Comparison of ENCODE assay signal across 18 cellular contexts in the genomic region with DNA sequence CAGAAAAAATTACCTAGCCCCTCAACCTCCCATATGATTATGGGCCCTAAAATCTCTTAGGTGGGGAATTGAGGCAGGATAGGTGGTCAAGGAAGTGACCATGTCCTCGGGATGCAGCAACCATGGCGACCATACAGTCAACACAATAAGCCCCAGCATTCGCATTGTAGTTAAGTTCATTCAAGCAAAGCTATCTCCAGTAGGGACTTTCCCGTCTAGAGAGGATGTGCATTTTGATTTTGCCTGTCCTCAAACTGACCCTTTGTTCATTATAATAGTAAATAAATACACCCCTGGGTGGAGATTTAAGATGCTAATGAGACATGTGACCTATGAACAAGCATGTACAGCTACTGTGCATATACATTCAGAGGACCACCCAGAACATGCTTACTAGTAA.
A peak's percentile ranks its signal among the peaks of the same experiment; 100 is the strongest.
DNase-seq lines count a peak whose midpoint lies in the region; ATAC-seq, FAIRE-seq and TF ChIP-seq lines count a peak whose summit lies in the region.
"Had no signal": no experiment of that assay in that cellular context is flagged by ENCODE, and none has a peak within 500 bp of the region (broad histone marks: within the 10 kb centered on the region; RNA-seq: fewer than 3 reads in every experiment).

No MANE protein-coding gene starts in this region.

- peak overlapping the region; percentile 63 for H3K27ac ChIP-seq in SJSA1
- H3K27ac ChIP-seq: A549, BLaER1 had no signal

- no peaks in the 10 kb centered on the region for H3K9me3 ChIP-seq in SJSA1 (replicated peaks)
- H3K9me3 ChIP-seq: A549, BLaER1, Caco-2, HAP-1 had no signal

- no peak overlapping the region for H3K4me3 ChIP-seq in SJSA1
- H3K4me3 ChIP-seq: A549, BLaER1, HAP-1 had no signal

- TF ChIP-seq POLR2A in GM12892 (IDR thresholded peaks at IDR 0.05; ENCODE audit: low read depth, low read length), result no peak

- no peaks in the 10 kb centered on the region for H3K27me3 ChIP-seq in SJSA1 (replicated peaks)

- ATAC-seq in GM18858 (IDR thresholded peaks at IDR 0.05; ENCODE audit: unreplicated experiment), result peak; percentile 51
- ATAC-seq: A549 had no signal

- DNase-seq in SJSA1 (ENCODE audit: low read depth in 1 of 2, low spot score in 2 of 2), result peak in 1 of 2 experiments; percentile 41
- DNase-seq in kidney glomerular epithelial cell (lab: John Stamatoyannopoulos, UW), result peak; percentile 2
- DNase-seq in GM12892 (ENCODE audit: insufficient read length), result no peak
- no peak for DNase-seq in SKM-1 (lab: John Stamatoyannopoulos, UW; ENCODE audit: unreplicated experiment)
- DNase-seq in NCI-H1930 (lab: John Stamatoyannopoulos, UW), result no peak
- no peak for DNase-seq in AML-193 (lab: John Stamatoyannopoulos, UW)
- DNase-seq: Caco-2; CD8-positive, alpha-beta memory T cell; DMS53; EL; GOT3; IMR-90; KBM-7 had no signal

- H3K36me3 ChIP-seq in SJSA1, result no peaks in the 10 kb centered on the region
- H3K36me3 ChIP-seq: BLaER1, HAP-1 had no signal

- H3K4me1 ChIP-seq in SJSA1 (replicated peaks), result peaks cover 9% of the 10 kb centered on the region
- H3K4me1 ChIP-seq: A549, BLaER1, Caco-2, HAP-1 had no signal

- FAIRE-seq in GM12892 (lab: Jason Lieb, UNC), result no peak
- FAIRE-seq: A549, G401.6 had no signal
